Comparison of ENCODE assay signal across 8 cellular contexts in the genomic region with DNA sequence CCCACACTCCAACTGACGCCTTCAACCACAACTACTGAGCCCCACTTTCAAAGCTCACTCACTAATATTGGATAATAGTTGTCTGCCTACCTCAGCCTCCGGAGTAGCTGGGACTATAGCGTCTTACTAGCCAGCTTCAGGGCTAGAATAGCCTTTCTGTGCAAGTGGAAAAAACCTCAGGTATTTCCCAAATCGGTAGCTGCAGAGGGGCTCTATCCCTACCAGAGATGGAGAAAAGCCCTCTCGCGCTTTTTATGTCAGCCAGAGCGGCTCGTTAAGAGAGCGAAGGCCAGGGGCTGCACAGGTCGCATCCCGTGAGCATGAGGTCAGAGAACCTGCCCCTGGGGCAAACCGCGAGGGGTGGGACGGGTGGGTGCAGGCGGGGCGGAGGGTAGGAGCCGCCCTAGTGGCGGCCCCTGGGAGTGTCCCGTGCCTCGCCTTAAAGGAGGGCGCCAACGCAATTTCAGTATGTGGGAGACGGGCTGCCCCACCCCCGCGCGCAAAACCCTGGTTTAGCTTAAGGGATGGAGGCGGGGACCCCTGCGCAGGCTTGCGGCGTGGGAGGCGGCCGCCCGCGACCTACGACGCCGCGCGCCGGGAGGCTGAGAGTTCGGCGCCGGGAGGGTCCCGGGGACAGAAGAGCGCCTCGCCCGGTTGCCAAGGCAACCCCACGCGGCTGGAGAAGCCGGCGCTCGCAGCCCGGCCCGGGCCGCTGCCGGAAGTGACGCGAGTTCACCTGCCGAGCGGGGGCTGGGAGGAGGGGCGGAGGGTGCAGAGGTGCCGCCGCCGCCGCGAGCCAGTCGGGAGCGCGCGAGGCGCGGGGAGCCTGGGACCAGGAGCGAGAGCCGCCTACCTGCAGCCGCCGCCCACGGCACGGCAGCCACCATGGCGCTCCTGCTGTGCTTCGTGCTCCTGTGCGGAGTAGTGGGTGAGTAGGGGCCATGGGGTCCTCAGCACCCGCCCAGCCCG. TPM values are rescaled to one million over a fixed set of nuclear protein-coding genes. Genes with fewer than 3 reads are reported as not detected.
DNase-seq lines count a peak whose midpoint lies in the region; ATAC-seq and TF ChIP-seq lines count a peak whose summit lies in the region.

Gene CXADR, plus strand, starts transcription at position 799 of the 969 bp plus-strand sequence. Its CDS starts 87 bp downstream, at position 886.

- no peaks in the 10 kb centered on the region for H3K36me3 Mint-ChIP-seq in activated T-helper 17 cell treated with anti-CD3 and anti-CD28 coated beads, Interleukin-2, amount 50 U/mL, for 72 hours (ENCODE audit: low read depth)
- H3K36me3 Mint-ChIP-seq in neural progenitor cell: peaks cover 29% of the 10 kb centered on the region

- H3K27ac Mint-ChIP-seq in activated T-helper 17 cell treated with anti-CD3 and anti-CD28 coated beads, Interleukin-2, amount 50 U/mL, for 72 hours: no peak within 1 kb of the TSS
- H3K27ac Mint-ChIP-seq in neural progenitor cell: peak within 1 kb of the TSS; percentile 95

- H3K4me1 ChIP-seq in OCI-LY3 (ENCODE audit: low read length): peaks cover 10% of the 10 kb centered on the region
- peaks cover 11% of the 10 kb centered on the region for H3K4me1 ChIP-seq in neural progenitor cell
- peaks cover 4 to 25% (median 15%) of the 10 kb centered on the region in 5 donors for H3K4me1 ChIP-seq in subcutaneous abdominal adipose tissue (ENCODE audit: control insufficient read depth in 5 of 5, insufficient read depth in 5 of 5, low read length in 5 of 5)

- peak within 1 kb of the TSS; percentile 84 for H3K4me3 Mint-ChIP-seq in activated T-helper 17 cell treated with anti-CD3 and anti-CD28 coated beads, Interleukin-2, amount 50 U/mL, for 72 hours
- peak within 1 kb of the TSS; percentile 97 for H3K4me3 Mint-ChIP-seq in neural progenitor cell

- H3K4me3 ChIP-seq in HL-60 (replicated peaks; ENCODE audit: insufficient read depth, low read length): peak within 1 kb of the TSS; percentile 52
- peak within 1 kb of the TSS; percentile 99 for H3K4me3 ChIP-seq in OCI-LY3 (ENCODE audit: low read length)
- H3K4me3 ChIP-seq in foreskin fibroblast (ENCODE audit: low read depth in 1 of 2, low read length in 2 of 2): peak within 1 kb of the TSS; percentile 52 to 57
- peak within 1 kb of the TSS; percentile 99 for H3K4me3 ChIP-seq in neural progenitor cell
- H3K4me3 ChIP-seq in subcutaneous abdominal adipose tissue (ENCODE audit: low read depth in 1 of 5, low read length in 5 of 5): peak within 1 kb of the TSS; percentile 61 to 74 (median 72)

- peak within 1 kb of the TSS; percentile 99 for H3K4me2 ChIP-seq in OCI-LY3 (ENCODE audit: low read length)
- peak within 1 kb of the TSS; percentile 89 for H3K4me2 ChIP-seq in neural progenitor cell

- H4K20me1 ChIP-seq in OCI-LY3 (ENCODE audit: insufficient read depth, low read length) (no peaks in the 10 kb centered on the region), neural progenitor cell (ENCODE audit: low read depth) (peaks cover 40% of the 10 kb centered on the region)

- ATAC-seq in GM19463 (IDR thresholded peaks at IDR 0.05; ENCODE audit: unreplicated experiment): peak; percentile 86
- ATAC-seq in activated T-helper 17 cell treated with anti-CD3 and anti-CD28 coated beads, Interleukin-2, amount 50 U/mL, for 72 hours (replicated peaks): peak; percentile 87

- H3K9ac ChIP-seq in OCI-LY3 (ENCODE audit: low read length) (peak within 1 kb of the TSS; percentile 66), neural progenitor cell (peak within 1 kb of the TSS; percentile 78), subcutaneous abdominal adipose tissue (ENCODE audit: low read length in 5 of 5) (peak within 1 kb of the TSS in 1 of 5 donors; percentile 52)

- no peaks in the 10 kb centered on the region for H3K9me3 ChIP-seq in OCI-LY3 (ENCODE audit: insufficient read depth, low read length)
- no peaks in the 10 kb centered on the region for H3K9me3 ChIP-seq in neural progenitor cell (ENCODE audit: low read depth)
- no peaks in the 10 kb centered on the region for H3K9me3 ChIP-seq in subcutaneous abdominal adipose tissue (ENCODE audit: control insufficient read depth in 5 of 5, low read length in 5 of 5)

- DNase-seq in HL-60 (ENCODE audit: low read depth in 1 of 2, low spot score in 1 of 2) (peak in 1 of 2 experiments; percentile 20), foreskin fibroblast (peak in 1 of 2 donors; percentile 54), neural progenitor cell (ENCODE audit: low spot score) (peak; percentile 98)

- no peaks in the 10 kb centered on the region for H3K9me3 Mint-ChIP-seq in activated T-helper 17 cell treated with anti-CD3 and anti-CD28 coated beads, Interleukin-2, amount 50 U/mL, for 72 hours
- peaks cover 19% of the 10 kb centered on the region for H3K9me3 Mint-ChIP-seq in neural progenitor cell

- H3K79me2 ChIP-seq in OCI-LY3 (ENCODE audit: low read length) (no peaks in the 10 kb centered on the region), neural progenitor cell (ENCODE audit: low read depth) (peaks cover 47% of the 10 kb centered on the region)

- peaks cover 22% of the 10 kb centered on the region for H3K27me3 ChIP-seq in HL-60 (ENCODE audit: insufficient read depth, poor library complexity, severe bottlenecking)
- no peaks in the 10 kb centered on the region for H3K27me3 ChIP-seq in OCI-LY3 (ENCODE audit: low read depth, low read length)
- no peaks in the 10 kb centered on the region for H3K27me3 ChIP-seq in neural progenitor cell
- H3K27me3 ChIP-seq in subcutaneous abdominal adipose tissue (ENCODE audit: control insufficient read depth in 5 of 5, insufficient read depth in 4 of 5, low read length in 5 of 5): peaks cover 0 to 18% (median 9%) of the 10 kb centered on the region in 5 donors

- H2AFZ ChIP-seq in OCI-LY3 (ENCODE audit: low read depth, low read length) (peak within 1 kb of the TSS; percentile 84), neural progenitor cell (replicated peaks) (peak within 1 kb of the TSS; percentile 84)

- H3K27me3 Mint-ChIP-seq in activated T-helper 17 cell treated with anti-CD3 and anti-CD28 coated beads, Interleukin-2, amount 50 U/mL, for 72 hours: peaks cover 14% of the 10 kb centered on the region
- H3K27me3 Mint-ChIP-seq in neural progenitor cell (ENCODE audit: insufficient read depth, low read depth): peaks cover 6% of the 10 kb centered on the region

- no peaks in the 10 kb centered on the region for H3K36me3 ChIP-seq in OCI-LY3 (replicated peaks; ENCODE audit: low read depth, low read length)
- no peaks in the 10 kb centered on the region for H3K36me3 ChIP-seq in neural progenitor cell
- H3K36me3 ChIP-seq in subcutaneous abdominal adipose tissue (ENCODE audit: control insufficient read depth in 5 of 5, insufficient read depth in 5 of 5, low read length in 5 of 5): no peaks in the 10 kb centered on the region

- peaks cover 18% of the 10 kb centered on the region for H3K4me1 Mint-ChIP-seq in activated T-helper 17 cell treated with anti-CD3 and anti-CD28 coated beads, Interleukin-2, amount 50 U/mL, for 72 hours
- H3K4me1 Mint-ChIP-seq in neural progenitor cell: peaks cover 36% of the 10 kb centered on the region

- H3K27ac ChIP-seq in C4-2B (peak within 1 kb of the TSS; percentile 84), HL-60 (replicated peaks) (no peak within 1 kb of the TSS), OCI-LY3 (ENCODE audit: low read length) (no peak within 1 kb of the TSS), neural progenitor cell (peak within 1 kb of the TSS; percentile 60), subcutaneous abdominal adipose tissue (ENCODE audit: low read depth, low read length) (no peak within 1 kb of the TSS)

- TF ChIP-seq CTCF in C4-2B (conservative IDR thresholded peaks at IDR 0.05): peak; percentile 66
- peak; percentile 14 for TF ChIP-seq CTCF in HL-60 (IDR thresholded peaks at IDR 0.05; ENCODE audit: insufficient read depth, low read length)
- no peak for TF ChIP-seq CTCF in OCI-LY3 (IDR thresholded peaks at IDR 0.05; ENCODE audit: low read depth, low read length)
- peak; percentile 26 for TF ChIP-seq CTCF in foreskin fibroblast (IDR thresholded peaks at IDR 0.05; ENCODE audit: low read depth, low read length)
- peak; percentile 72 for TF ChIP-seq CTCF in neural progenitor cell (IDR thresholded peaks at IDR 0.05)

- peaks cover 27% of the 10 kb centered on the region for H3F3A ChIP-seq in neural progenitor cell (ENCODE audit: low read depth)

RNA-seq across cellular contexts. Expression of gene CXADR, which starts in this region (rescaled TPM):
- under 1 TPM; 0.37 to 0.76 TPM for total RNA-seq in activated T-helper 17 cell treated with anti-CD3 and anti-CD28 coated beads, Interleukin-2, amount 50 U/mL, for 72 hours
- total RNA-seq in neural progenitor cell (ENCODE audit: low replicate concordance): 183 and 226 TPM in 2 replicates

Comparison
In these comparisons a context has a peak if more than half of its experiments do, and no peak if none do; other contexts are left out.
1. RNA of gene CXADR (total RNA-seq): 183 to 226 TPM in neural progenitor cell; 0.37 to 0.76 TPM in activated T-helper 17 cell treated with anti-CD3 and anti-CD28 coated beads, Interleukin-2, amount 50 U/mL, for 72 hours; every median in the first group is over 100 times any median in the second.
2. Peak in ATAC-seq in activated T-helper 17 cell treated with anti-CD3 and anti-CD28 coated beads, Interleukin-2, amount 50 U/mL, for 72 hours; RNA of the gene not detected or under 1 TPM.
3. H3K27ac ChIP-seq: peak in C4-2B (single experiment) and neural progenitor cell (single experiment); none in HL-60 (single experiment), OCI-LY3 (single experiment) and subcutaneous abdominal adipose tissue (single experiment).
4. Peak in every context shown above with its lines, with median percentiles within 50 percentile points of each other: H3K4me3 ChIP-seq.